36 cellular contexts compared by ENCODE assay signal in the genomic region with DNA sequence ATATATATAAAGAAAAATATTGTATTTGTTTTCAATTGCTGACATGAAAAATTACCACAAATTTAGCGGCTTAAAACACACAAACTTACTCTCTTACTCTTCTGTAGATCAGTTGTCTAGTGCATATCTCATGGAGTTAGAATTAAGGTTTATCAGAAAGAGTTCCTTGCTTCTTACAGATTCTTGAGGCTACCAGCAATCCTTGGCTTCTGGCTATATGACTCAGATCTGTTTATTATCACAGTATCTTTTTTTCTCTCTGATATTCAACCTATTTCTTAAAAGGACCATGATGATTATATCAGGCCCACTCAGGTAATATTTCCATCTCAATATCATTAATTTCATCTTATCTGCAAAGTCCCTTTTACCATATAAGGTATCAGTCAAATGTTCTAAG.
"Had no signal": no experiment of that assay in that cellular context is flagged by ENCODE, and none has a peak within 500 bp of the region (broad histone marks: within the 10 kb centered on the region; RNA-seq: fewer than 3 reads in every experiment).

No MANE protein-coding gene starts in this region.

- H3K9me3 Mint-ChIP-seq: activated T-helper 1 cell treated with anti-CD3 and anti-CD28 coated beads, Interleukin-12 subunit alpha, Interleukin-12 subunit beta, Interleukin-2, Interleukin-4 antibody, amounts not matched to agents 30 ng/mL and 10 ng/mL and 1 ng/mL, durations not matched to agents 14 hours and 24 hours and 36 hours; endodermal cell; T-helper 1 cell treated with Interleukin-12 subunit alpha and Interleukin-12 subunit beta and Interleukin-4 antibody, amounts not matched to agents 30 μg/mL and 1 μg/mL, for 36 hours had no signal

- H3K27ac Mint-ChIP-seq: activated B cell treated with CpG ODN at 0.5 μM for 24 hours; activated CD4-positive, alpha-beta memory T cell treated with anti-CD3 and anti-CD28 coated beads for 36 hours; activated CD8-positive, alpha-beta memory T cell treated with anti-CD3 and anti-CD28 coated beads, Interleukin-2, amount 10 ng/mL, durations not matched to agents 7 days and 5 days; activated CD8-positive, alpha-beta T cell treated with anti-CD3 and anti-CD28 coated beads, Interleukin-2, amount 10 ng/mL, durations not matched to agents 7 days and 5 days; activated naive CD4-positive, alpha-beta T cell treated with anti-CD3 and anti-CD28 coated beads, Interleukin-2, amount 10 ng/mL, durations not matched to agents 7 days and 5 days; activated naive CD4-positive, alpha-beta T cell treated with anti-CD3 and anti-CD28 coated beads, Interleukin-2, amount 50 U/mL, for 72 hours; activated naive CD8-positive, alpha-beta T cell treated with anti-CD3 and anti-CD28 coated beads, Interleukin-2, amount 10 ng/mL, durations not matched to agents 7 days and 5 days; activated T-helper 1 cell treated with anti-CD3 and anti-CD28 coated beads, Interleukin-12 subunit alpha, Interleukin-12 subunit beta, Interleukin-2, Interleukin-4 antibody, amounts not matched to agents 30 ng/mL and 10 ng/mL and 1 ng/mL, durations not matched to agents 14 hours and 24 hours and 36 hours; activated T-helper 2 cell treated with anti-CD3 and anti-CD28 coated beads, Interferon-gamma antibody, Interleukin-2, Interleukin-4, amounts not matched to agents 10 μg/mL and 5 μg/mL and 100 μg/mL, durations not matched to agents 14 hours and 24 hours and 36 hours; brain; dendritic cell treated with granulocyte-macrophage colony-stimulating factor and Interleukin-4, amounts not matched to agents 40 ng/mL and 50 ng/mL, for 4 days; endodermal cell; T-cell; T-helper 1 cell treated with Interleukin-12 subunit alpha and Interleukin-12 subunit beta and Interleukin-4 antibody, amounts not matched to agents 30 μg/mL and 1 μg/mL, for 36 hours had no signal

- H3K4me3 ChIP-seq: breast epithelium, coronary artery, dorsolateral prefrontal cortex, esophagus muscularis mucosa, gastroesophageal sphincter, heart right ventricle had no signal

- H3K27me3 ChIP-seq: breast epithelium, dorsolateral prefrontal cortex, esophagus muscularis mucosa, gastroesophageal sphincter, heart right ventricle had no signal

- H3K9me3 ChIP-seq: esophagus muscularis mucosa, gastroesophageal sphincter had no signal

- H3K36me3 Mint-ChIP-seq: activated CD4-positive, alpha-beta memory T cell treated with anti-CD3 and anti-CD28 coated beads for 36 hours; activated CD8-positive, alpha-beta memory T cell treated with anti-CD3 and anti-CD28 coated beads, Interleukin-2, amount 10 ng/mL, durations not matched to agents 7 days and 5 days; activated naive CD4-positive, alpha-beta T cell treated with anti-CD3 and anti-CD28 coated beads, Interleukin-2, amount 10 ng/mL, durations not matched to agents 7 days and 5 days; activated naive CD4-positive, alpha-beta T cell treated with anti-CD3 and anti-CD28 coated beads, Interleukin-2, amount 50 U/mL, for 72 hours; activated naive CD8-positive, alpha-beta T cell treated with anti-CD3 and anti-CD28 coated beads, Interleukin-2, amount 10 ng/mL, durations not matched to agents 7 days and 5 days; brain; T-cell had no signal

- H3K4me1 Mint-ChIP-seq: activated B cell treated with CpG ODN at 0.5 μM for 24 hours; activated CD8-positive, alpha-beta memory T cell treated with anti-CD3 and anti-CD28 coated beads, Interleukin-2, amount 10 ng/mL, durations not matched to agents 7 days and 5 days; activated naive CD4-positive, alpha-beta T cell treated with anti-CD3 and anti-CD28 coated beads, Interleukin-2, amount 10 ng/mL, durations not matched to agents 7 days and 5 days; activated naive CD8-positive, alpha-beta T cell treated with anti-CD3 and anti-CD28 coated beads, Interleukin-2, amount 10 ng/mL, durations not matched to agents 7 days and 5 days; brain; central memory CD8-positive, alpha-beta T cell; endodermal cell; T-cell had no signal

- H3K27me3 Mint-ChIP-seq: activated B cell treated with CpG ODN at 0.5 μM for 24 hours; activated CD4-positive, alpha-beta memory T cell treated with anti-CD3 and anti-CD28 coated beads for 36 hours; activated CD8-positive, alpha-beta memory T cell treated with anti-CD3 and anti-CD28 coated beads, Interleukin-2, amount 10 ng/mL, durations not matched to agents 7 days and 5 days; activated naive CD4-positive, alpha-beta T cell treated with anti-CD3 and anti-CD28 coated beads, Interleukin-2, amount 10 ng/mL, durations not matched to agents 7 days and 5 days; activated naive CD8-positive, alpha-beta T cell treated with anti-CD3 and anti-CD28 coated beads, Interleukin-2, amount 10 ng/mL, durations not matched to agents 7 days and 5 days; brain; central memory CD8-positive, alpha-beta T cell; dendritic cell treated with granulocyte-macrophage colony-stimulating factor and Interleukin-4, amounts not matched to agents 40 ng/mL and 50 ng/mL, for 4 days; T-cell had no signal

- H3K27ac ChIP-seq: breast epithelium, coronary artery, dorsolateral prefrontal cortex, esophagus muscularis mucosa, gastroesophageal sphincter, heart right ventricle, WERI-Rb-1 had no signal

- H3K4me1 ChIP-seq: breast epithelium, esophagus muscularis mucosa, gastroesophageal sphincter, heart right ventricle had no signal

- ATAC-seq: activated CD4-positive, CD25-positive, alpha-beta regulatory T cell treated with anti-CD3 and anti-CD28 coated beads, Interleukin-2, amount 50 U/mL, for 24 hours; activated CD8-positive, alpha-beta memory T cell treated with anti-CD3 and anti-CD28 coated beads, Interleukin-2, amount 10 ng/mL, durations not matched to agents 7 days and 5 days; activated CD8-positive, alpha-beta T cell treated with anti-CD3 and anti-CD28 coated beads, Interleukin-2, amount 10 ng/mL, durations not matched to agents 7 days and 5 days; activated naive CD4-positive, alpha-beta T cell treated with anti-CD3 and anti-CD28 coated beads, Interleukin-2, amount 50 U/mL, for 72 hours; gastroesophageal sphincter; heart right ventricle; T-cell had no signal

- H3K36me3 ChIP-seq: breast epithelium, esophagus muscularis mucosa, gastroesophageal sphincter, heart right ventricle, WERI-Rb-1 had no signal

- DNase-seq: activated B cell treated with CpG ODN at 0.5 μM for 24 hours; activated CD4-positive, alpha-beta memory T cell treated with anti-CD3 and anti-CD28 coated beads for 36 hours; activated CD4-positive, alpha-beta T cell treated with anti-CD3 and anti-CD28 coated beads for 48 hours; activated CD4-positive, alpha-beta T cell treated with anti-CD3 and anti-CD28 coated beads, Interleukin-2, amount 50 U/mL, for 1 hour; activated CD8-positive, alpha-beta memory T cell treated with anti-CD3 and anti-CD28 coated beads, Interleukin-2, amount 10 ng/mL, durations not matched to agents 7 days and 5 days; activated CD8-positive, alpha-beta memory T cell treated with anti-CD3 and anti-CD28 coated beads, Interleukin-2, amount 50 U/mL, for 4 hours; activated CD8-positive, alpha-beta T cell treated with anti-CD3 and anti-CD28 coated beads, Interleukin-2, amount 10 ng/mL, durations not matched to agents 7 days and 5 days; activated effector memory CD4-positive, alpha-beta T cell treated with anti-CD3 and anti-CD28 coated beads, Interleukin-2, amount 50 U/mL, for 16 hours; activated naive CD4-positive, alpha-beta T cell treated with anti-CD3 and anti-CD28 coated beads, Interleukin-2, amount 10 ng/mL, durations not matched to agents 7 days and 5 days; activated naive CD8-positive, alpha-beta T cell treated with anti-CD3 and anti-CD28 coated beads, Interleukin-2, amount 10 ng/mL, durations not matched to agents 7 days and 5 days; activated T-cell treated with anti-CD3 and anti-CD28 coated beads, Interleukin-2, amount 50 U/mL, for 1 hour; activated T-cell treated with anti-CD3 and anti-CD28 coated beads, Interleukin-2, amount 50 U/mL, for 48 hours; amniotic stem cell; aorta; dorsolateral prefrontal cortex; effector memory CD4-positive, alpha-beta T cell; endodermal cell; erythroblast; foreskin melanocyte; heart right ventricle; SW 1271; T-cell; T-helper 9 cell; WERI-Rb-1 had no signal

- H3K4me3 Mint-ChIP-seq: activated B cell treated with CpG ODN at 0.5 μM for 24 hours; activated CD4-positive, alpha-beta memory T cell treated with anti-CD3 and anti-CD28 coated beads for 36 hours; activated CD8-positive, alpha-beta memory T cell treated with anti-CD3 and anti-CD28 coated beads, Interleukin-2, amount 10 ng/mL, durations not matched to agents 7 days and 5 days; activated CD8-positive, alpha-beta T cell treated with anti-CD3 and anti-CD28 coated beads, Interleukin-2, amount 10 ng/mL, durations not matched to agents 7 days and 5 days; activated naive CD4-positive, alpha-beta T cell treated with anti-CD3 and anti-CD28 coated beads, Interleukin-2, amount 10 ng/mL, durations not matched to agents 7 days and 5 days; activated naive CD8-positive, alpha-beta T cell treated with anti-CD3 and anti-CD28 coated beads, Interleukin-2, amount 10 ng/mL, durations not matched to agents 7 days and 5 days; activated T-helper 1 cell treated with anti-CD3 and anti-CD28 coated beads, Interleukin-12 subunit alpha, Interleukin-12 subunit beta, Interleukin-2, Interleukin-4 antibody, amounts not matched to agents 30 ng/mL and 10 ng/mL and 1 ng/mL, durations not matched to agents 14 hours and 24 hours and 36 hours; brain; central memory CD8-positive, alpha-beta T cell; dendritic cell treated with granulocyte-macrophage colony-stimulating factor and Interleukin-4, amounts not matched to agents 40 ng/mL and 50 ng/mL, for 4 days; endodermal cell; T-cell; T-helper 1 cell treated with Interleukin-12 subunit alpha and Interleukin-12 subunit beta and Interleukin-4 antibody, amounts not matched to agents 30 μg/mL and 1 μg/mL, for 36 hours had no signal
